8 cellular contexts compared by ENCODE assay signal in genomic region chr2:60794271-60794863, GRCh38. TPM values are rescaled to one million over a fixed set of nuclear protein-coding genes. Genes with fewer than 3 reads are reported as not detected.
A peak's percentile ranks its signal among the peaks of the same experiment; 100 is the strongest.
DNase-seq lines count a peak whose midpoint lies in the region; ATAC-seq, FAIRE-seq and TF ChIP-seq lines count a peak whose summit lies in the region.

No MANE protein-coding gene starts in this region.

- TF ChIP-seq CTCF in RWPE2 (IDR thresholded peaks at IDR 0.05; ENCODE audit: poor library complexity, severe bottlenecking) (peak; percentile 68), foreskin keratinocyte (conservative IDR thresholded peaks at IDR 0.05) (peak; percentile 70), tibial nerve (IDR thresholded peaks at IDR 0.05) (peak in 4 of 5 experiments; percentile 20 to 33 (median 28)), thyroid gland (IDR thresholded peaks at IDR 0.05) (peak in 3 of 6 experiments; percentile 48 to 58 (median 48))

- H3K36me3 ChIP-seq in RWPE2 (ENCODE audit: low read depth) (peaks cover 89% of the 10 kb centered on the region), tibial nerve (peaks cover 0 to 96% (median 30%) of the 10 kb centered on the region in 3 donors), thyroid gland (peaks cover 61 to 66% of the 10 kb centered on the region in 2 donors)

- peak; percentile 73 for FAIRE-seq in GM12892 (lab: Jason Lieb, UNC)

- no peak overlapping the region for H3K4me3 ChIP-seq in RWPE2 (ENCODE audit: severe bottlenecking)
- no peak overlapping the region for H3K4me3 ChIP-seq in tibial nerve
- no peak overlapping the region for H3K4me3 ChIP-seq in thyroid gland (replicated peaks in 1 of 3)

- H3K4me1 ChIP-seq in RWPE2 (ENCODE audit: insufficient read depth, poor library complexity, severe bottlenecking) (no peaks in the 10 kb centered on the region), foreskin keratinocyte (no peaks in the 10 kb centered on the region), tibial nerve (no peaks in the 10 kb centered on the region), thyroid gland (no peaks in the 10 kb centered on the region)

- H3K27ac ChIP-seq in RWPE2 (ENCODE audit: poor library complexity, severe bottlenecking) (no peak overlapping the region), foreskin keratinocyte (no peak overlapping the region), tibial nerve (no peak overlapping the region), thyroid gland (no peak overlapping the region)

- H3K9me3 ChIP-seq in RWPE2 (ENCODE audit: severe bottlenecking) (no peaks in the 10 kb centered on the region), tibial nerve (no peaks in the 10 kb centered on the region), thyroid gland (no peaks in the 10 kb centered on the region)

- WGBS in tibial nerve, 2 donors = 67 to 68% methylated on average over 5 of the region's 5 CpGs
- 79 to 81% methylated on average over 5 of the region's 5 CpGs for WGBS in thyroid gland, 2 donors

- TF ChIP-seq EP300 in tibial nerve (IDR thresholded peaks at IDR 0.05) = no peak

- DNase-seq in ACHN (peak; percentile 33), GM12892 (ENCODE audit: insufficient read length) (no peak), RWPE2 (ENCODE audit: low spot score) (no peak), foreskin keratinocyte (no peak), tibial nerve (ENCODE audit: low spot score in 2 of 2) (no peak), thyroid gland (no peak)
- no peak for DNase-seq in activated CD4-positive, alpha-beta T cell treated with anti-CD3 and anti-CD28 coated beads, Interleukin-2, amount 50 U/mL, for 1 hour

- in situ Hi-C loops in ACHN (cut with HindIII; ENCODE audit: low pct_ligation_motif_present, low pct_unique_long_range_greater_than_20kb, low sequenced_read_pairs) = no loop called here

- H3K27me3 ChIP-seq in RWPE2 (ENCODE audit: insufficient read depth, poor library complexity, severe bottlenecking) (no peaks in the 10 kb centered on the region), foreskin keratinocyte (no peaks in the 10 kb centered on the region), tibial nerve (no peaks in the 10 kb centered on the region), thyroid gland (no peaks in the 10 kb centered on the region)

- no peak for TF ChIP-seq POLR2A in GM12892 (IDR thresholded peaks at IDR 0.05; ENCODE audit: low read depth, low read length)
- no peak for TF ChIP-seq POLR2A in tibial nerve (IDR thresholded peaks at IDR 0.05)
- TF ChIP-seq POLR2A in thyroid gland (IDR thresholded peaks at IDR 0.05) = no peak

- ATAC-seq in RWPE2 (ENCODE audit: low read depth) (no peak), foreskin keratinocyte (no peak), GM18861 (IDR thresholded peaks at IDR 0.05; ENCODE audit: unreplicated experiment) (no peak)

- intact Hi-C loops in thyroid gland (cut with DNase I) = loop anchor here (10.0 kb wide), 1 partner anchor 210 kb away; no protein-coding TSS in a partner anchor

RNA-seq across cellular contexts. Expression of gene PAPOLG, which starts 38.3 kb away (rescaled TPM):
- 7.0 TPM for polyA plus RNA-seq in GM12892 (2012; ENCODE audit: missing spikeins)
- total RNA-seq in foreskin keratinocyte (13.0 and 14.6 TPM in 2 replicates), tibial nerve (10 to 100 TPM; 12.9 to 18.4 (median 14.8) TPM), thyroid gland (10 to 100 TPM; 37.4 to 63.2 (median 41.4) TPM)
- polyA plus RNA-seq in foreskin keratinocyte = 2.9 and 3.7 TPM in 2 replicates
